Comparison of ENCODE assay signal across 10 cellular contexts in genomic region chr5:171464829-171465228, GRCh38. TPM values are rescaled to one million over a fixed set of nuclear protein-coding genes. Genes with fewer than 3 reads are reported as not detected.
"Had no signal": no experiment of that assay in that cellular context is flagged by ENCODE, and none has a peak within 500 bp of the region (broad histone marks: within the 10 kb centered on the region; RNA-seq: fewer than 3 reads in every experiment).

No MANE protein-coding gene starts in this region.

- H3K27ac ChIP-seq: GM23248 had no signal

- H3K9me3 ChIP-seq: HAP-1 had no signal

- H3K36me3 ChIP-seq: HAP-1 had no signal

- DNase-seq: GM23248, GOT3, H7, H9, HCEC 1CT, HFFc6 had no signal

- H3K4me3 ChIP-seq: GM23248, GM23338, HAP-1 had no signal

- ATAC-seq: GM23338, HCT116 had no signal

RNA-seq across cellular contexts. Expression of gene FGF18, which starts 45.4 kb away (rescaled TPM):
- total RNA-seq: GM23248, H4 had no signal
